In the genomic region with DNA sequence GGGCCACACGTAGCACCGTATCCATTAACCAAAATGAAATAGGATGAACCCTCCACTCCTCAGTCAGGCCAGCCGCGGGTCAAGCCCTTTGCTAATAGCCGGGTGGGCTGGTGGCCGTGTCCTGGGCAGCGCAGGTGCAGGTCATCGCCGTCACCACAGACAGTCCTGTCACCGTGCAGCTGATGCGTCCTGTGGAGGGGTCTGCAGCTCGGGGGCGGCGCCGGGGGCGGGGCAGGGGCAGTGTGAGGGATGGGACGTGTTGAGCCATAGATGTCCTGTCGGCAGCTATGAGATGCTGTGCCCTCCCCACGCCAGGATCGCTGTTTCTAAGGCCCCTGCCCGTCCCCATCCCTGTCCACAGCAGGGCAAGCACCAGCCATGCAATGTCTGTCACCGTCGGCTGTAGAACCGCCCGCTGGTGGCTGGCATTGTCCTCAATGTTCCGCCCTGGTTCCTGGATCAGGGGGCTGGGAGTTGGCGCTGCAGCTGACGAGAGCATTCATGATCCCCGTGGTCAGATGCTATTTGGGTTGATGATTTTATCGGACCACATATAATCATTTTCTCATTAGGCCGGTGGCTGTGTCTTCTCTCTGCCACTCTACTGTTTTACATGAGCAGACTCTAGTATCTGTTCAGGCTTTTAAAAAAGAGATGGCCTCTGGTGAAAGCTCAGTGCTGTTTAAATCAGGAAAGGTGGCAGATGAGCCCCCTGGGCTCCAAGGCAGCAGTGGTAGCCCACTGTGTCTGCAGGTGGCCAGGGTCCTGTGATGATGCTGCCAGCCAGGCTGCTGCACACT, we compare ENCODE assay signal across 19 cellular contexts.
"Had no signal": no experiment of that assay in that cellular context is flagged by ENCODE, and none has a peak within 500 bp of the region (broad histone marks: within the 10 kb centered on the region; RNA-seq: fewer than 3 reads in every experiment).

No MANE protein-coding gene starts in this region.

- H3K4me3 Mint-ChIP-seq: activated naive CD4-positive, alpha-beta T cell treated with anti-CD3 and anti-CD28 coated beads for 36 hours; activated naive CD8-positive, alpha-beta T cell treated with anti-CD3 and anti-CD28 coated beads, Interleukin-2, amount 50 U/mL, for 24 hours; activated T-helper 17 cell treated with anti-CD3 and anti-CD28 coated beads, Interleukin-2, amount 50 U/mL, for 72 hours; natural killer cell; T-cell had no signal

- H3K9me3 Mint-ChIP-seq: activated T-helper 17 cell treated with anti-CD3 and anti-CD28 coated beads, Interleukin-2, amount 50 U/mL, for 72 hours; natural killer cell had no signal

- H3K27me3 Mint-ChIP-seq: activated naive CD8-positive, alpha-beta T cell treated with anti-CD3 and anti-CD28 coated beads, Interleukin-2, amount 50 U/mL, for 24 hours; activated T-helper 17 cell treated with anti-CD3 and anti-CD28 coated beads, Interleukin-2, amount 50 U/mL, for 72 hours; progenitor cell of endocrine pancreas; T-cell had no signal

- H3K27me3 ChIP-seq: dorsolateral prefrontal cortex, hepatocyte, left lung, right lobe of liver, upper lobe of right lung had no signal

- H3K4me1 ChIP-seq: right lobe of liver, upper lobe of right lung had no signal

- H3K36me3 ChIP-seq: upper lobe of right lung had no signal

- H3K4me3 ChIP-seq: dorsolateral prefrontal cortex, hepatocyte, left lung, right lobe of liver, thoracic aorta, upper lobe of right lung had no signal

- ATAC-seq: activated naive CD8-positive, alpha-beta T cell treated with anti-CD3 and anti-CD28 coated beads, Interleukin-2, amount 50 U/mL, for 24 hours; activated T-helper 17 cell treated with anti-CD3 and anti-CD28 coated beads, Interleukin-2, amount 50 U/mL, for 72 hours; left lung; natural killer cell; T-cell; upper lobe of right lung had no signal

- H3K4me1 Mint-ChIP-seq: activated naive CD8-positive, alpha-beta T cell treated with anti-CD3 and anti-CD28 coated beads, Interleukin-2, amount 50 U/mL, for 24 hours; activated T-helper 17 cell treated with anti-CD3 and anti-CD28 coated beads, Interleukin-2, amount 50 U/mL, for 72 hours; T-cell had no signal

- H3K27ac ChIP-seq: hepatocyte, left lung, right lobe of liver, thoracic aorta, upper lobe of right lung had no signal

- DNase-seq: activated CD4-positive, CD25-positive, alpha-beta regulatory T cell treated with anti-CD3 and anti-CD28 coated beads, Interleukin-2, amount 50 U/mL, for 72 hours; activated naive CD4-positive, alpha-beta T cell treated with anti-CD3 and anti-CD28 coated beads for 36 hours; activated naive CD8-positive, alpha-beta T cell treated with anti-CD3 and anti-CD28 coated beads, Interleukin-2, amount 50 U/mL, for 24 hours; aorta; left lung; mammary epithelial cell; natural killer cell; occipital lobe; right lobe of liver; stimulated activated CD4-positive, alpha-beta T cell treated with anti-CD3 and anti-CD28 coated beads, Interleukin-12 subunit alpha, Interleukin-12 subunit beta, amount 100 ng/mL, for 4 hours; stimulated activated CD4-positive, alpha-beta T cell treated with anti-CD3 and anti-CD28 coated beads, Interleukin-2, amount 100 ng/mL, for 24 hours; T-cell; T-helper 9 cell; upper lobe of right lung had no signal

- H3K27ac Mint-ChIP-seq: activated naive CD4-positive, alpha-beta T cell treated with anti-CD3 and anti-CD28 coated beads for 36 hours; activated naive CD8-positive, alpha-beta T cell treated with anti-CD3 and anti-CD28 coated beads, Interleukin-2, amount 50 U/mL, for 24 hours; activated T-helper 17 cell treated with anti-CD3 and anti-CD28 coated beads, Interleukin-2, amount 50 U/mL, for 72 hours; natural killer cell; T-cell had no signal
